Comparison of ENCODE assay signal across 1 cellular context in the genomic region with DNA sequence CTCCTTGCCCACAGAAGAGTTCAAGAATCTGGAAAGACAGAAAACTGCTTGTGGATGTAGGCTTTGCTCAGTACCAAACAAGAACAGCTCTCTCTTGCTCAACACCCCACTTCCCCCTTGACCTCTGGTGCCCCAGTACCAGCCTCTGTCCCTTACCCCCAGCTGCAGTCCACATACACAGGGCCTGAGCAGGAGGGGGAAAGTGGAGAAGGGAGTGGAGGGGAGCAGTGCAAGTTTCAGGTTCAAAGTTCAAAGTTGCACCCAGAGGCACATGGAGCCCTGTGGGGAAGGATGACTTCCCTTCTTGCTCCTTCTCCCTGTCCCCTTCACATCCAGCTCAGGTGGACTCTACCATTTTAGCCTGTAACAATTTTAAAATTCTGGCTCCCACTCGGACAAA.
TF ChIP-seq lines count a peak whose summit lies in the region.

No MANE protein-coding gene starts in this region.

TF ChIP-seq in HepG2, 621 proteins besides CTCF, POLR2A, EP300 and RAD21 (continued from another document and continues in another):
- TF ChIP-seq, protein P1, sequence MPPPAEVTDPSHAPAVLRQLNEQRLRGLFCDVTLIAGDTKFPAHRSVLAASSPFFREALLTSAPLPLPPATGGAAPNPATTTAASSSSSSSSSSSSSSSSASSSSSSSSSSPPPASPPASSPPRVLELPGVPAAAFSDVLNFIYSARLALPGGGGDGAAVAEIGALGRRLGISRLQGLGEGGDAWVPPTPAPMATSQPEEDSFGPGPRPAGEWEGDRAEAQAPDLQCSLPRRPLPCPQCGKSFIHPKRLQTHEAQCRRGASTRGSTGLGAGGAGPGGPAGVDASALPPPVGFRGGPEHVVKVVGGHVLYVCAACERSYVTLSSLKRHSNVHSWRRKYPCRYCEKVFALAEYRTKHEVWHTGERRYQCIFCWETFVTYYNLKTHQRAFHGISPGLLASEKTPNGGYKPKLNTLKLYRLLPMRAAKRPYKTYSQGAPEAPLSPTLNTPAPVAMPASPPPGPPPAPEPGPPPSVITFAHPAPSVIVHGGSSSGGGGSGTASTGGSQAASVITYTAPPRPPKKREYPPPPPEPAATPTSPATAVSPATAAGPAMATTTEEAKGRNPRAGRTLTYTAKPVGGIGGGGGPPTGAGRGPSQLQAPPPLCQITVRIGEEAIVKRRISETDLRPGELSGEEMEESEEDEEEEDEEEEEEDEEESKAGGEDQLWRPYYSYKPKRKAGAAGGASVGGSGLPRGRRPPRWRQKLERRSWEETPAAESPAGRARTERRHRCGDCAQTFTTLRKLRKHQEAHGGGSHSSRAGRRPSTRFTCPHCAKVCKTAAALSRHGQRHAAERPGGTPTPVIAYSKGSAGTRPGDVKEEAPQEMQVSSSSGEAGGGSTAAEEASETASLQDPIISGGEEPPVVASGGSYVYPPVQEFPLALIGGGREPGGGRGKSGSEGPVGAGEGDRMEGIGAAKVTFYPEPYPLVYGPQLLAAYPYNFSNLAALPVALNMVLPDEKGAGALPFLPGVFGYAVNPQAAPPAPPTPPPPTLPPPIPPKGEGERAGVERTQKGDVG (CRISPR knock-in tag; IDR thresholded peaks at IDR 0.05; ENCODE audit: borderline replicate concordance): no peak
- TF ChIP-seq BHLHE40 (IDR thresholded peaks at IDR 0.05; ENCODE audit: low read length): no peak
- TF ChIP-seq RNF2 (conservative IDR thresholded peaks at IDR 0.05; ENCODE audit: low read depth): no peak
- TF ChIP-seq RXRB (CRISPR knock-in tag; IDR thresholded peaks at IDR 0.05; ENCODE audit: borderline replicate concordance): peak; percentile 58; the same call in 1 of the 2 replicates
- no peak for TF ChIP-seq FOXK2 (IDR thresholded peaks at IDR 0.05)
- TF ChIP-seq MLX (CRISPR knock-in tag; IDR thresholded peaks at IDR 0.05): peak; percentile 39; the same call in 1 of the 2 replicates
- TF ChIP-seq ZNF629 (CRISPR knock-in tag; conservative IDR thresholded peaks at IDR 0.05): no peak
- TF ChIP-seq ZBTB43 (CRISPR knock-in tag; conservative IDR thresholded peaks at IDR 0.05): no peak
- TF ChIP-seq ZNF318 (CRISPR knock-in tag; IDR thresholded peaks at IDR 0.05): no peak
- no peak for TF ChIP-seq RARG (CRISPR knock-in tag; IDR thresholded peaks at IDR 0.05; ENCODE audit: low read depth)
- no peak for TF ChIP-seq FIP1L1 (IDR thresholded peaks at IDR 0.05; ENCODE audit: borderline replicate concordance, insufficient read depth, low read depth, low read length)
- 0 out of 2 replicates have a peak, but pooled peaks have one; percentile 36 for TF ChIP-seq ARNTL (CRISPR knock-in tag; IDR thresholded peaks at IDR 0.05)
- TF ChIP-seq SOX6 (IDR thresholded peaks at IDR 0.05): no peak
- TF ChIP-seq SOX6 (CRISPR knock-in tag; IDR thresholded peaks at IDR 0.05): peak; percentile 46
- no peak for TF ChIP-seq U2AF1 (optimal IDR thresholded peaks at IDR 0.05; ENCODE audit: low read depth, low read length)
- no peak for TF ChIP-seq KAT7 (CRISPR knock-in tag; IDR thresholded peaks at IDR 0.05; ENCODE audit: borderline replicate concordance)
- 0 out of 2 replicates have a peak, but pooled peaks have one; percentile 74 for TF ChIP-seq PRDM10 (CRISPR knock-in tag; IDR thresholded peaks at IDR 0.05; ENCODE audit: low read depth)
- TF ChIP-seq ATF2 (CRISPR knock-in tag; IDR thresholded peaks at IDR 0.05): no peak
- TF ChIP-seq E2F5 (CRISPR knock-in tag; conservative IDR thresholded peaks at IDR 0.05): no peak
- no peak for TF ChIP-seq ADNP (CRISPR knock-in tag; IDR thresholded peaks at IDR 0.05)
- no peak for TF ChIP-seq ZNF260 (CRISPR knock-in tag; IDR thresholded peaks at IDR 0.05; ENCODE audit: borderline replicate concordance, low read depth)
- no peak for TF ChIP-seq JDP2 (CRISPR knock-in tag; IDR thresholded peaks at IDR 0.05; ENCODE audit: borderline replicate concordance)
- TF ChIP-seq, protein P2, sequence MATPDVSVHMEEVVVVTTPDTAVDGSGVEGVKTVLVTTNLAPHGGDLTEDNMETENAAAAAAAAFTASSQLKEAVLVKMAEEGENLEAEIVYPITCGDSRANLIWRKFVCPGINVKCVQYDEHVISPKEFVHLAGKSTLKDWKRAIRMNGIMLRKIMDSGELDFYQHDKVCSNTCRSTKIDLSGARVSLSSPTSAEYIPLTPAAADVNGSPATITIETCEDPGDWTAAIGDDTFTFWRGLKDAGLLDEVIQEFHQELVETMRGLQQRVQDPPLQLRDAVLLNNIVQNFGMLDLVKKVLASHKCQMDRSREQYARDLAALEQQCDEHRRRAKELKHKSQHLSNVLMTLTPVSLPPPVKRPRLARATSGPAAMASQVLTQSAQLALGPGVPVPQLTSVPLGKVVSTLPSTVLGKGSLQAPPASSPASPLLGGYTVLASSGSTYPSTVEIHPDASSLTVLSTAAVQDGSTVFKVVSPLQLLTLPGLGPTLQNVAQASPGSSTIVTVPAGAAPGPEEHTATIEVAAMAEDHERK (CRISPR knock-in tag; IDR thresholded peaks at IDR 0.05; ENCODE audit: low read depth): no peak
- TF ChIP-seq ZNF362 (CRISPR knock-in tag; IDR thresholded peaks at IDR 0.05; ENCODE audit: borderline replicate concordance): no peak
- no peak for TF ChIP-seq IRX3 (CRISPR knock-in tag; IDR thresholded peaks at IDR 0.05; ENCODE audit: borderline replicate concordance, low read depth)
- no peak for TF ChIP-seq TBX3 (IDR thresholded peaks at IDR 0.05; ENCODE audit: borderline replicate concordance)
- TF ChIP-seq HDAC1 (CRISPR knock-in tag; IDR thresholded peaks at IDR 0.05): peak; percentile 67; the same call in 1 of the 2 replicates
- no peak for TF ChIP-seq ZNF12 (CRISPR knock-in tag; IDR thresholded peaks at IDR 0.05)
- no peak for TF ChIP-seq HIVEP1 (CRISPR knock-in tag; IDR thresholded peaks at IDR 0.05)
- TF ChIP-seq FOSL2 (CRISPR knock-in tag; IDR thresholded peaks at IDR 0.05): peak; percentile 27; the same call in 1 of the 2 replicates
- TF ChIP-seq MAFG (CRISPR knock-in tag; IDR thresholded peaks at IDR 0.05): no peak
- no peak for TF ChIP-seq ZNF614 (CRISPR knock-in tag; IDR thresholded peaks at IDR 0.05; ENCODE audit: borderline replicate concordance)
